ENCODE assay signal across 1 cellular context in genomic region chr1:91510754-91511153, GRCh38.
TF ChIP-seq lines count a peak whose summit lies in the region.

No MANE protein-coding gene starts in this region.

TF ChIP-seq in GM23338, 12 proteins besides CTCF, POLR2A, EP300 and RAD21 (continued from another document):
- TF ChIP-seq ZNF462 (CRISPR knock-in tag; IDR thresholded peaks at IDR 0.05) (no peak), ZNF114 (CRISPR knock-in tag; IDR thresholded peaks at IDR 0.05) (no peak)
TF ChIP-seq in GM23338: peak in this region for 0.
